Comparison of ENCODE assay signal across 8 cellular contexts in genomic region chr16:87317766-87318121, GRCh38.
DNase-seq lines count a peak whose midpoint lies in the region; ATAC-seq and TF ChIP-seq lines count a peak whose summit lies in the region.

No MANE protein-coding gene starts in this region.

- TF ChIP-seq CTCF in C4-2B (conservative IDR thresholded peaks at IDR 0.05) (no peak), fibroblast of mammary gland (conservative IDR thresholded peaks at IDR 0.05; ENCODE audit: control insufficient read depth, insufficient read depth, low read depth, low read length) (no peak), nephron progenitor cell (IDR thresholded peaks at IDR 0.05) (no peak)

- H3K27ac Mint-ChIP-seq in nephron progenitor cell, result peak overlapping the region; percentile 98

- H3K36me3 Mint-ChIP-seq in nephron progenitor cell (ENCODE audit: low read depth), result no peaks in the 10 kb centered on the region

- H3K4me1 Mint-ChIP-seq in nephron progenitor cell, result peaks cover 36% of the 10 kb centered on the region

- peak overlapping the region; percentile 94 for H3K4me3 Mint-ChIP-seq in nephron progenitor cell

- ATAC-seq in GM19351 (IDR thresholded peaks at IDR 0.05; ENCODE audit: unreplicated experiment) (peak; percentile 22), HG03039 (IDR thresholded peaks at IDR 0.05; ENCODE audit: unreplicated experiment) (no peak)

- H3K9me3 Mint-ChIP-seq in nephron progenitor cell, result no peaks in the 10 kb centered on the region

- DNase-seq in HuH-7 (ENCODE audit: low spot score) (peak; percentile 71), fibroblast of mammary gland (ENCODE audit: low read depth) (peak; percentile 69), nephron progenitor cell (peak; percentile 43), inferior parietal cortex (ENCODE audit: extremely low spot score) (no peak)
- peak; percentile 47 to 55 for DNase-seq in activated CD4-positive, alpha-beta T cell treated with anti-CD3 and anti-CD28 coated beads, Interleukin-2, amount 50 U/mL, for 48 hours

- H3K4me3 ChIP-seq in fibroblast of mammary gland (ENCODE audit: control insufficient read depth, low read depth, low read length), result peak overlapping the region; percentile 93

- H3K27ac ChIP-seq in C4-2B, result peak overlapping the region; percentile 88

- peaks cover 3% of the 10 kb centered on the region for H3K27me3 Mint-ChIP-seq in nephron progenitor cell (ENCODE audit: low read depth, poor library complexity)
